In the genomic region with DNA sequence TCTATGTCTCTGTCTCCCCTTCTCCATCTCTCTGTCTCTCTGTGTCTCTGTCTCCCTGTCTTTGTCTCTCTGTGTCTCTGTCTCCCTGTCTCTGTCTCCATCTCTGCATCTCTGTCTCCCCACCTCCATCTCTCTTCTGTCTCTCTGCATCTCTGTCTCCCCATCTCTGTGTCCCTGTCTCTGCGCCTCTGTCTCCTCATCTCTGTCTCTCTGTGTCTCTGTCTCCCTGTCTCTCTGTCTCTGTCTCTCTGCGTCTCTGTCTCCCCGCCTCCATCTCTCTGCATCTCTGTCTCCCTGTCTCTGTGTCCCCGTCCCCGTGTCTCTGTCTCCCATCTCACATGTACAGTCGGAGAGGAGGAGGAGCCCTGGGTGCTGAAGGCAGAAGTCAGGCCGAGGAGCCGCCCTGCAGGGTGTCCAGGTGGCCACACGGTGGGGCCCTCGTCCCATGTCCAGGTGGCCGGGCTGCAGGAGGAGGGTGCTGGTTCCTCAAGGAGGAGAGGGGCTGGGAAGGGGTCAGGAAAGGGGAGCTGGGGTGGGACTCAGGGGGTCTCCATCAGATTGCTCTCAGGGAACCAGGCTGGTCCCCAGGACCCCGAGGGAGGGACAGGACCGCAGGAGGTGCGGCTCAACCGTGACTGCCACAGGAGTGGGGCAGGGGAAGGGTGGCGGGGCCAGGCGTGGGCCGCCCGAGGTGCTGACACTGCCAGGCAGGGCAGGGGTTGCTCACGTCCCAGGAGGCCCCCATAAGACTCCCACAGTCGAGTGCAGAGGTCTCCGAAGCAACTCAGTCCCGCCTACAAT, we compare ENCODE assay signal across 9 cellular contexts. TPM values are rescaled to one million over a fixed set of nuclear protein-coding genes. Genes with fewer than 3 reads are reported as not detected.
A peak's percentile ranks its signal among the peaks of the same experiment; 100 is the strongest.
DNase-seq lines count a peak whose midpoint lies in the region; ATAC-seq and TF ChIP-seq lines count a peak whose summit lies in the region.
"Had no signal": no experiment of that assay in that cellular context is flagged by ENCODE, and none has a peak within 500 bp of the region (broad histone marks: within the 10 kb centered on the region; RNA-seq: fewer than 3 reads in every experiment).

No MANE protein-coding gene starts in this region.

- POLR2A ChIA-PET in AG04450 (lab: Yijun Ruan, JAX), result no interaction called here
- POLR2A ChIA-PET in activated CD4-positive, alpha-beta T cell treated with anti-CD3 and anti-CD28 coated beads, Interleukin-2, amount 10 ng/mL, durations not matched to agents 7 days and 5 days (lab: Charles Lee), result no interaction called here

- in situ Hi-C loops in GM23248 (cut with MboI), result loop anchor here (25.0 kb wide), 2 partner anchors 90 to 690 kb away; a partner anchor contains a TSS

- H3K79me2 ChIP-seq in GM23248 (ENCODE audit: insufficient read depth), result no peaks in the 10 kb centered on the region

- intact Hi-C loops in right lobe of liver (cut with DNase I), result loop anchor here (2.0 to 5.0 kb wide), 4 partner anchors 100 to 225 kb away; a partner anchor contains a TSS

- H3F3A ChIP-seq in GM23248 (ENCODE audit: insufficient read depth), result no peaks in the 10 kb centered on the region

- no peaks in the 10 kb centered on the region for H3K9me3 Mint-ChIP-seq in activated CD4-positive, alpha-beta T cell treated with anti-CD3 and anti-CD28 coated beads, Interleukin-2, amount 10 ng/mL, durations not matched to agents 7 days and 5 days

- no peak overlapping the region for H3K27ac ChIP-seq in AG04450 (ENCODE audit: low read depth, low read length)
- no peak overlapping the region for H3K27ac ChIP-seq in GM23248
- H3K27ac ChIP-seq in right lobe of liver, result no peak overlapping the region

- H3K36me3 ChIP-seq in GM23248 (ENCODE audit: low read depth) (no peaks in the 10 kb centered on the region), right lobe of liver (no peaks in the 10 kb centered on the region)

- peaks cover 8% of the 10 kb centered on the region for H3K27me3 Mint-ChIP-seq in activated CD4-positive, alpha-beta T cell treated with anti-CD3 and anti-CD28 coated beads, Interleukin-2, amount 10 ng/mL, durations not matched to agents 7 days and 5 days

- peaks cover 4% of the 10 kb centered on the region for H3K4me1 Mint-ChIP-seq in activated CD4-positive, alpha-beta T cell treated with anti-CD3 and anti-CD28 coated beads, Interleukin-2, amount 10 ng/mL, durations not matched to agents 7 days and 5 days

- no peak overlapping the region for H3K4me2 ChIP-seq in GM23248 (ENCODE audit: unreplicated experiment)

- H3K9ac ChIP-seq in GM23248, result no peak overlapping the region

- no peak overlapping the region for H2AFZ ChIP-seq in GM23248

- 21 to 25% methylated on average over 23 of the region's 23 CpGs for WGBS in GM23248 (ENCODE audit: low coverage in 1 of 2, low lambda C conversion rate in 2 of 2, missing lambda C conversion rate in 2 of 2), 2 experiments
- 8% methylated on average over 11 of the region's 23 CpGs for WGBS in right lobe of liver (ENCODE audit: insufficient coverage, low coverage, low lambda C conversion rate, missing lambda C conversion rate)

- H3K27ac Mint-ChIP-seq in activated CD4-positive, alpha-beta T cell treated with anti-CD3 and anti-CD28 coated beads, Interleukin-2, amount 10 ng/mL, durations not matched to agents 7 days and 5 days, result no peak overlapping the region

- peaks cover 11% of the 10 kb centered on the region for H3K27me3 ChIP-seq in AG04450 (ENCODE audit: control insufficient read depth, insufficient read depth, low read length)
- H3K27me3 ChIP-seq in GM23248 (replicated peaks; ENCODE audit: insufficient read depth), result 0 out of 2 replicates have a peak, but pooled peaks cover 9% of the 10 kb centered on the region
- H3K27me3 ChIP-seq in right lobe of liver, result no peaks in the 10 kb centered on the region

- H3K9me3 ChIP-seq in AG04450 (ENCODE audit: control insufficient read depth, insufficient read depth, low read length) (no peaks in the 10 kb centered on the region; the same call in 1 of the 2 replicates), GM23248 (ENCODE audit: low read depth) (no peaks in the 10 kb centered on the region), right lobe of liver (no peaks in the 10 kb centered on the region)

- CTCF ChIA-PET in AG04450 (lab: Charles Lee), result interaction anchor here (0.6 to 3.1 kb wide), 13 partner anchors 11 to 544 kb away, joined by 3 to 51 read pairs (median 5); a partner anchor contains a TSS
- CTCF ChIA-PET in activated CD4-positive, alpha-beta T cell treated with anti-CD3 and anti-CD28 coated beads, Interleukin-2, amount 10 ng/mL, durations not matched to agents 7 days and 5 days (lab: Charles Lee), result interaction anchor here (1.0 to 2.3 kb wide), 3 partner anchors 11 to 223 kb away, joined by 3 to 22 read pairs (median 5); no protein-coding TSS in a partner anchor

- H3K36me3 Mint-ChIP-seq in activated CD4-positive, alpha-beta T cell treated with anti-CD3 and anti-CD28 coated beads, Interleukin-2, amount 10 ng/mL, durations not matched to agents 7 days and 5 days (ENCODE audit: low read depth), result no peaks in the 10 kb centered on the region

- peak; percentile 86 for TF ChIP-seq CTCF in AG04450 (IDR thresholded peaks at IDR 0.05; ENCODE audit: low read depth, low read length)
- peak; percentile 88 for TF ChIP-seq CTCF in choroid plexus epithelial cell (conservative IDR thresholded peaks at IDR 0.05; ENCODE audit: low read depth, low read length)
- peak; percentile 77 to 97 (median 80) for TF ChIP-seq CTCF in right lobe of liver (IDR thresholded peaks at IDR 0.05)

- H3K9me2 ChIP-seq in GM23248 (ENCODE audit: insufficient read depth), result no peaks in the 10 kb centered on the region

- no peak overlapping the region for H3K4me3 Mint-ChIP-seq in activated CD4-positive, alpha-beta T cell treated with anti-CD3 and anti-CD28 coated beads, Interleukin-2, amount 10 ng/mL, durations not matched to agents 7 days and 5 days

- H3K4me1 ChIP-seq in GM23248 (ENCODE audit: insufficient read depth) (no peaks in the 10 kb centered on the region), right lobe of liver (no peaks in the 10 kb centered on the region)

- ATAC-seq in right lobe of liver (peak; percentile 88 to 96 (median 92)), HG03520 (IDR thresholded peaks at IDR 0.05; ENCODE audit: unreplicated experiment) (no peak)

- DNase-seq in AG04450 (ENCODE audit: low read depth, low spot score) (peak; percentile 20), GM23248 (peak; percentile 85), NCI-H460 (ENCODE audit: extremely low read depth, low read depth) (peak; percentile 43), choroid plexus epithelial cell (ENCODE audit: low read depth) (peak; percentile 78), right lobe of liver (peak; percentile 82 to 86 (median 82))
- peak; percentile 80 for DNase-seq in activated CD4-positive, alpha-beta T cell treated with anti-CD3 and anti-CD28 coated beads, Interleukin-2, amount 10 ng/mL, durations not matched to agents 7 days and 5 days
- DNase-seq in stimulated activated CD4-positive, alpha-beta T cell treated with anti-CD3 and anti-CD28 coated beads, TNF-alpha, amount 100 ng/mL, for 48 hours (ENCODE audit: low read depth in 3 of 3), result peak; percentile 56 to 67 (median 58)

- H3K4me3 ChIP-seq in AG04450 (ENCODE audit: low read depth, low read length) (no peak overlapping the region), GM23248 (no peak overlapping the region), choroid plexus epithelial cell (ENCODE audit: low read depth, low read length) (no peak overlapping the region), right lobe of liver (no peak overlapping the region)

- no peaks in the 10 kb centered on the region for H4K20me1 ChIP-seq in GM23248 (ENCODE audit: insufficient read depth)

- TF ChIP-seq POLR2A in right lobe of liver (IDR thresholded peaks at IDR 0.05), result no peak

RNA-seq across cellular contexts. Expression of a gene that starts 25.6 kb away (rescaled TPM):
- not detected in 2 replicates for polyA plus RNA-seq in AG04450 (2011; rRNA removed)
- not detected in 2 replicates for polyA minus RNA-seq in AG04450 (2011; rRNA and poly(A)+ RNA removed)
- total RNA-seq in GM23248 (2014; rRNA removed; shearing (Covaris generic)), result not detected in 2 replicates
- not detected in 2 replicates for polyA plus RNA-seq in GM23248 (2016; fragmentation: Nextera tagmentation; extraction: Ambion mirVana)
- not detected in 2 replicates for total RNA-seq in NCI-H460 (2014; rRNA removed; shearing (Covaris generic))
- not detected in 2 replicates for polyA plus RNA-seq in NCI-H460 (2014; cell fraction: nucleus; rRNA removed)
- total RNA-seq in activated CD4-positive, alpha-beta T cell treated with anti-CD3 and anti-CD28 coated beads, Interleukin-2, amount 10 ng/mL, durations not matched to agents 7 days and 5 days, result not detected
- under 1 TPM in 2 of 6 experiments, not detected in 4; 0.51 to 0.64 TPM for total RNA-seq in right lobe of liver
- total RNA-seq: skeletal muscle tissue had no signal

RNA-seq across cellular contexts. Expression of a gene that starts 36.2 kb away (rescaled TPM):
- not detected in 2 replicates for polyA plus RNA-seq in AG04450 (2011; rRNA removed)
- not detected in 2 replicates for polyA minus RNA-seq in AG04450 (2011; rRNA and poly(A)+ RNA removed)
- total RNA-seq in GM23248 (2014; rRNA removed; shearing (Covaris generic)), result not detected in 2 replicates
- not detected in 2 replicates for polyA plus RNA-seq in GM23248 (2016; fragmentation: Nextera tagmentation; extraction: Ambion mirVana)
- total RNA-seq in NCI-H460 (2014; rRNA removed; shearing (Covaris generic)), result not detected in 2 replicates
- polyA plus RNA-seq in NCI-H460 (2014; cell fraction: nucleus; rRNA removed), result not detected in 2 replicates
- not detected for total RNA-seq in activated CD4-positive, alpha-beta T cell treated with anti-CD3 and anti-CD28 coated beads, Interleukin-2, amount 10 ng/mL, durations not matched to agents 7 days and 5 days
- total RNA-seq in right lobe of liver, result not detected
- total RNA-seq: skeletal muscle tissue had no signal

RNA-seq across cellular contexts. Expression of a gene that starts 58.0 kb away (rescaled TPM):
- polyA plus RNA-seq in AG04450 (2011; rRNA removed) (16.6 and 30.8 TPM in 2 replicates), GM23248 (2016; fragmentation: Nextera tagmentation; extraction: Ambion mirVana) (0.06 and 0.18 TPM in 2 replicates)
- 38.9 and 48.3 TPM in 2 replicates for polyA minus RNA-seq in AG04450 (2011; rRNA and poly(A)+ RNA removed)
- not detected in 2 replicates for total RNA-seq in GM23248 (2014; rRNA removed; shearing (Covaris generic))
- 0.15 and 0.20 TPM in 2 replicates for total RNA-seq in NCI-H460 (2014; rRNA removed; shearing (Covaris generic))
- not detected in 2 replicates for polyA plus RNA-seq in NCI-H460 (2014; cell fraction: nucleus; rRNA removed)
- under 1 TPM; 0.07 to 0.08 TPM for total RNA-seq in activated CD4-positive, alpha-beta T cell treated with anti-CD3 and anti-CD28 coated beads, Interleukin-2, amount 10 ng/mL, durations not matched to agents 7 days and 5 days
- total RNA-seq in right lobe of liver, result 100 to 1,000 TPM in 5 of 6 experiments, 10 to 100 TPM in 1; 86.6 to 289 (median 177) TPM

Comparison
In these comparisons a context has a peak if more than half of its experiments do, and no peak if none do; other contexts are left out.
1. DNase-seq: peak in every context shown above with its lines; median percentile 85 in GM23248; 82 in right lobe of liver; 80 in activated CD4-positive, alpha-beta T cell treated with anti-CD3 and anti-CD28 coated beads, Interleukin-2, amount 10 ng/mL, durations not matched to agents 7 days and 5 days; 78 in choroid plexus epithelial cell; 58 in stimulated activated CD4-positive, alpha-beta T cell treated with anti-CD3 and anti-CD28 coated beads, TNF-alpha, amount 100 ng/mL, for 48 hours; 43 in NCI-H460; 20 in AG04450.
2. RNA of a gene that starts 58.0 kb away (total RNA-seq): 86.6 to 289 TPM in right lobe of liver; 0.15 to 0.20 TPM in NCI-H460, 0.07 to 0.08 TPM in activated CD4-positive, alpha-beta T cell treated with anti-CD3 and anti-CD28 coated beads, Interleukin-2, amount 10 ng/mL, durations not matched to agents 7 days and 5 days and not detected in GM23248; every median in the first group is over 10 times any median in the second.
3. Peak in every context shown above with its lines, with median percentiles within 50 percentile points of each other: CTCF ChIP-seq.